In genomic region chr22:24010018-24010391, GRCh38 we compare ENCODE assay signal across 1 cellular context.
TF ChIP-seq lines count a peak whose summit lies in the region.

No MANE protein-coding gene starts in this region.

TF ChIP-seq in GM23338, 12 proteins besides CTCF, POLR2A, EP300 and RAD21:
- TF ChIP-seq EZH2phosphoT487 (IDR thresholded peaks at IDR 0.05; ENCODE audit: unreplicated experiment): no peak
- no peak for TF ChIP-seq NANOG (IDR thresholded peaks at IDR 0.05; ENCODE audit: borderline replicate concordance)
- no peak for TF ChIP-seq ZNF114 (CRISPR knock-in tag; IDR thresholded peaks at IDR 0.05)
- no peak for TF ChIP-seq ZNF331 (CRISPR knock-in tag; IDR thresholded peaks at IDR 0.05; ENCODE audit: low read depth)
- TF ChIP-seq REST (IDR thresholded peaks at IDR 0.05; ENCODE audit: unreplicated experiment): no peak
- TF ChIP-seq POLR2AphosphoS5 (IDR thresholded peaks at IDR 0.05; ENCODE audit: low read depth): no peak
- TF ChIP-seq STAT1 (IDR thresholded peaks at IDR 0.05; ENCODE audit: unreplicated experiment): no peak
- TF ChIP-seq ETS1 (IDR thresholded peaks at IDR 0.05): no peak
- no peak for TF ChIP-seq ZNF462 (CRISPR knock-in tag; IDR thresholded peaks at IDR 0.05)
- no peak for TF ChIP-seq EZH2 (IDR thresholded peaks at IDR 0.05; ENCODE audit: low read depth, unreplicated experiment)
- no peak for TF ChIP-seq CREB1 (CRISPR knock-in tag; IDR thresholded peaks at IDR 0.05; ENCODE audit: low read depth)
- TF ChIP-seq JUNB (IDR thresholded peaks at IDR 0.05; ENCODE audit: unreplicated experiment): no peak
